ENCODE assay signal across 8 cellular contexts in the genomic region with DNA sequence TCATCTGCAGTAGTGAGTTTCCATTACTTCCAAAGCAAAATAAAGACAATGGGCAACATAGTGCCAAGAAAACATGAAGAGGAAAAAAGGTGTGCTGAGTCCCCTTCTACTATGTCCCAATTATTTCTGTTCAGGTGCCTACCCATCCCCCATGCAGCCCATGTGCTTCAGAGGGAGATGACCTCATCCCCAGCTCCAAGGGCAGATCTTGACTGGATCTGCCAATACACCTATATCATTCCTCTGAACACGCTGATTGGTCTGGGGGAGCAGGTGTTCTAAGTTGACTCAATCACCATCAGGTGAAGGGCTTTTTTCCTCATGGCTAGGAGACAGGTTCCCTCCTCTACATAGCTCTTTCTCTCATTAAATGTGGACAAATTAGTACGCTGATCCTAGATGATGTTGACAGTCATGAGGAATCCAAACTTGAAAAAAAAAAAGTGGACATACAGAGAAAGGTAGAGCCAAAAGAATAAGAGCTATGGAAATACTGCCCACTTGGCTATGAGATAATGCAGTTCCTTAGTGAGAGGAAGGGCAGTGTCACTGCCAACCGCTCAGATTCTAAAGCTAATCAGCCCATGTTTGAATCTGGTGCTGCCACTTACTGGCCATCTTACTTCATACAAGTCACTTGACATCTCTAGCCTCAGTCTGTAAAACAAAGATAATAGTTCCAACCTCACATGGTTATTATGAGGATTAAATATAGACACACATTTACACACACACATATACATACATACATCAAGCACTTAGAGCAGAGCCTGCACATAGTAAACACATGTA. TPM values are rescaled to one million over a fixed set of nuclear protein-coding genes. Genes with fewer than 3 reads are reported as not detected.
DNase-seq lines count a peak whose midpoint lies in the region; ATAC-seq and TF ChIP-seq lines count a peak whose summit lies in the region.

No MANE protein-coding gene starts in this region.

- no peaks in the 10 kb centered on the region for H3K9me2 ChIP-seq in hepatocyte (replicated peaks; ENCODE audit: insufficient read depth)

- WGBS in hepatocyte (ENCODE audit: low lambda C conversion rate, missing lambda C conversion rate), result 81% methylated on average over 3 of the region's 3 CpGs
- WGBS in suprapubic skin, result 68% methylated on average over 3 of the region's 3 CpGs

- H3K27me3 ChIP-seq in ACC112 (ENCODE audit: insufficient read depth, low read length) (no peaks in the 10 kb centered on the region), WERI-Rb-1 (ENCODE audit: insufficient read depth, low read depth, severe bottlenecking) (no peaks in the 10 kb centered on the region), hepatocyte (no peaks in the 10 kb centered on the region), suprapubic skin (no peaks in the 10 kb centered on the region)

- peak; percentile 35 for DNase-seq in WERI-Rb-1
- DNase-seq in hepatocyte (ENCODE audit: low spot score), result peak; percentile 41
- no peak for DNase-seq in suprapubic skin (ENCODE audit: low spot score in 2 of 2)
- no peak for DNase-seq in NCI-H146 treated with DMSO at 0.1 percent for 48 hours (lab: John Stamatoyannopoulos, UW; ENCODE audit: unreplicated experiment)
- DNase-seq in germinal center (ENCODE audit: low spot score), result no peak

- H3K9me3 ChIP-seq in WERI-Rb-1 (ENCODE audit: severe bottlenecking), result no peaks in the 10 kb centered on the region
- no peaks in the 10 kb centered on the region for H3K9me3 ChIP-seq in hepatocyte (ENCODE audit: low read depth)
- no peaks in the 10 kb centered on the region for H3K9me3 ChIP-seq in suprapubic skin

- H3K79me2 ChIP-seq in ACC112 (ENCODE audit: control insufficient read depth, insufficient read depth, low read length, unreplicated experiment) (no peaks in the 10 kb centered on the region), hepatocyte (no peaks in the 10 kb centered on the region)

- H3K36me3 ChIP-seq in ACC112 (ENCODE audit: insufficient read depth, low read length) (no peaks in the 10 kb centered on the region), WERI-Rb-1 (peaks cover 7% of the 10 kb centered on the region), hepatocyte (replicated peaks; ENCODE audit: insufficient read depth, low read depth) (no peaks in the 10 kb centered on the region), suprapubic skin (peaks cover 13% of the 10 kb centered on the region)

- TF ChIP-seq POLR2A in suprapubic skin (IDR thresholded peaks at IDR 0.05), result no peak

- H3K4me1 ChIP-seq in ACC112 (ENCODE audit: control insufficient read depth, insufficient read depth, low read length, unreplicated experiment) (peaks cover 4% of the 10 kb centered on the region), hepatocyte (ENCODE audit: insufficient read depth) (no peaks in the 10 kb centered on the region), suprapubic skin (no peaks in the 10 kb centered on the region)

- no peak overlapping the region for H3K4me2 ChIP-seq in hepatocyte

- ATAC-seq in GM21529 (IDR thresholded peaks at IDR 0.05; ENCODE audit: unreplicated experiment), result no peak

- TF ChIP-seq EP300 in Ishikawa (IDR thresholded peaks at IDR 0.05; ENCODE audit: borderline replicate concordance) (no peak), suprapubic skin (IDR thresholded peaks at IDR 0.05) (no peak)

- peak overlapping the region; percentile 43 for H2AFZ ChIP-seq in ACC112 (ENCODE audit: low read length, unreplicated experiment)
- no peak overlapping the region for H2AFZ ChIP-seq in hepatocyte

- H4K20me1 ChIP-seq in hepatocyte (ENCODE audit: insufficient read depth, poor library complexity, severe bottlenecking), result no peaks in the 10 kb centered on the region

- no peak overlapping the region for H3K4me3 ChIP-seq in ACC112 (ENCODE audit: low read depth, low read length)
- H3K4me3 ChIP-seq in WERI-Rb-1 (ENCODE audit: low read depth, low read length), result no peak overlapping the region
- H3K4me3 ChIP-seq in hepatocyte, result no peak overlapping the region
- no peak overlapping the region for H3K4me3 ChIP-seq in suprapubic skin

- peak; percentile 34 for TF ChIP-seq CTCF in WERI-Rb-1 (IDR thresholded peaks at IDR 0.05; ENCODE audit: low read depth, low read length)
- peak; percentile 40 for TF ChIP-seq CTCF in hepatocyte (IDR thresholded peaks at IDR 0.05; ENCODE audit: poor library complexity)
- TF ChIP-seq CTCF in suprapubic skin (IDR thresholded peaks at IDR 0.05), result no peak

- H3K27ac ChIP-seq in ACC112 (ENCODE audit: low read depth, low read length) (no peak overlapping the region), WERI-Rb-1 (no peak overlapping the region), hepatocyte (no peak overlapping the region), suprapubic skin (no peak overlapping the region)

- peak; percentile 52 for TF ChIP-seq RAD21 in Ishikawa (IDR thresholded peaks at IDR 0.05; ENCODE audit: low read depth)

TF ChIP-seq in Ishikawa, 13 proteins besides CTCF, POLR2A, EP300 and RAD21:
- TF ChIP-seq ZBTB7A (IDR thresholded peaks at IDR 0.05; ENCODE audit: low read depth) (no peak), TCF12 (IDR thresholded peaks at IDR 0.05; ENCODE audit: low read depth) (no peak), NFIC (IDR thresholded peaks at IDR 0.05) (no peak), CEBPB (IDR thresholded peaks at IDR 0.05) (no peak), FOXM1 (IDR thresholded peaks at IDR 0.05; ENCODE audit: borderline replicate concordance, low read depth) (no peak), TEAD4 (IDR thresholded peaks at IDR 0.05) (no peak), EGR1 (IDR thresholded peaks at IDR 0.05) (no peak), CREB1 (IDR thresholded peaks at IDR 0.05; ENCODE audit: low read depth) (no peak), TAF1 (IDR thresholded peaks at IDR 0.05; ENCODE audit: low read depth) (no peak), YY1 (IDR thresholded peaks at IDR 0.05; ENCODE audit: low read depth) (no peak)
- TF ChIP-seq, protein P1, sequence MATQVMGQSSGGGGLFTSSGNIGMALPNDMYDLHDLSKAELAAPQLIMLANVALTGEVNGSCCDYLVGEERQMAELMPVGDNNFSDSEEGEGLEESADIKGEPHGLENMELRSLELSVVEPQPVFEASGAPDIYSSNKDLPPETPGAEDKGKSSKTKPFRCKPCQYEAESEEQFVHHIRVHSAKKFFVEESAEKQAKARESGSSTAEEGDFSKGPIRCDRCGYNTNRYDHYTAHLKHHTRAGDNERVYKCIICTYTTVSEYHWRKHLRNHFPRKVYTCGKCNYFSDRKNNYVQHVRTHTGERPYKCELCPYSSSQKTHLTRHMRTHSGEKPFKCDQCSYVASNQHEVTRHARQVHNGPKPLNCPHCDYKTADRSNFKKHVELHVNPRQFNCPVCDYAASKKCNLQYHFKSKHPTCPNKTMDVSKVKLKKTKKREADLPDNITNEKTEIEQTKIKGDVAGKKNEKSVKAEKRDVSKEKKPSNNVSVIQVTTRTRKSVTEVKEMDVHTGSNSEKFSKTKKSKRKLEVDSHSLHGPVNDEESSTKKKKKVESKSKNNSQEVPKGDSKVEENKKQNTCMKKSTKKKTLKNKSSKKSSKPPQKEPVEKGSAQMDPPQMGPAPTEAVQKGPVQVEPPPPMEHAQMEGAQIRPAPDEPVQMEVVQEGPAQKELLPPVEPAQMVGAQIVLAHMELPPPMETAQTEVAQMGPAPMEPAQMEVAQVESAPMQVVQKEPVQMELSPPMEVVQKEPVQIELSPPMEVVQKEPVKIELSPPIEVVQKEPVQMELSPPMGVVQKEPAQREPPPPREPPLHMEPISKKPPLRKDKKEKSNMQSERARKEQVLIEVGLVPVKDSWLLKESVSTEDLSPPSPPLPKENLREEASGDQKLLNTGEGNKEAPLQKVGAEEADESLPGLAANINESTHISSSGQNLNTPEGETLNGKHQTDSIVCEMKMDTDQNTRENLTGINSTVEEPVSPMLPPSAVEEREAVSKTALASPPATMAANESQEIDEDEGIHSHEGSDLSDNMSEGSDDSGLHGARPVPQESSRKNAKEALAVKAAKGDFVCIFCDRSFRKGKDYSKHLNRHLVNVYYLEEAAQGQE (IDR thresholded peaks at IDR 0.05; ENCODE audit: low read depth), result no peak
- TF ChIP-seq, protein P2, sequence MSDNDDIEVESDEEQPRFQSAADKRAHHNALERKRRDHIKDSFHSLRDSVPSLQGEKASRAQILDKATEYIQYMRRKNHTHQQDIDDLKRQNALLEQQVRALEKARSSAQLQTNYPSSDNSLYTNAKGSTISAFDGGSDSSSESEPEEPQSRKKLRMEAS (IDR thresholded peaks at IDR 0.05), result no peak
- TF ChIP-seq, protein P3, sequence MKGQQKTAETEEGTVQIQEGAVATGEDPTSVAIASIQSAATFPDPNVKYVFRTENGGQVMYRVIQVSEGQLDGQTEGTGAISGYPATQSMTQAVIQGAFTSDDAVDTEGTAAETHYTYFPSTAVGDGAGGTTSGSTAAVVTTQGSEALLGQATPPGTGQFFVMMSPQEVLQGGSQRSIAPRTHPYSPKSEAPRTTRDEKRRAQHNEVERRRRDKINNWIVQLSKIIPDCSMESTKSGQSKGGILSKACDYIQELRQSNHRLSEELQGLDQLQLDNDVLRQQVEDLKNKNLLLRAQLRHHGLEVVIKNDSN (IDR thresholded peaks at IDR 0.05), result no peak

RNA-seq across cellular contexts. Expression of a gene that starts 23.1 kb away (rescaled TPM):
- total RNA-seq in hepatocyte (24.7 and 34.4 TPM in 2 replicates), suprapubic skin (10 to 100 TPM in 1 of 4 donors, 1 to 10 TPM in 3; 3.0 to 17.9 (median 4.3) TPM)
- polyA plus RNA-seq in hepatocyte, result 14.0 and 15.6 TPM in 2 replicates

Comparison
In these comparisons a context has a peak if more than half of its experiments do, and no peak if none do; other contexts are left out.
1. DNase-seq: peak in WERI-Rb-1 (single experiment) and hepatocyte (single experiment); none in suprapubic skin (0 of 2), NCI-H146 treated with DMSO at 0.1 percent for 48 hours (single experiment) and germinal center (single experiment).
2. CTCF ChIP-seq: peak in WERI-Rb-1 (single experiment) and hepatocyte (single experiment); none in suprapubic skin (0 of 2).